9 cellular contexts compared by ENCODE assay signal in the genomic region with DNA sequence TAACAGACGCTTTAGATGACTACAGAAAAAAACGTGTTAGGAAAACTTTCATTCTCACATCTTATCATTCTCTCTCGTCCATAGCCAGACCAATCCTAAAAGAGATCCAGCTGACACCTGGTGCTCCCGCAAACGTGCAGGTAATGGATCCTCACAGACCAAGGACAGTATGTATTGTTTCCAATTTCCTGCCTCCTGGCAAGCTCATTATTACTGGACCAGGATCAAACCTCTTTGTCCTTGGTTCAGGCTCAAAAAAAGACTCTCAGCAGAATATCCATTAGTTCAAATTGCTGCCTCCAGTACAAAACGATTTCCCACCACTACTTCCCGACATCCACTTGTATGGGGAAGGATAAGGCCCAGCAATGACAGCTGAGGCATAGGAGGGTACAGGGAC.
DNase-seq lines count a peak whose midpoint lies in the region; ATAC-seq and TF ChIP-seq lines count a peak whose summit lies in the region.
"Had no signal": no experiment of that assay in that cellular context is flagged by ENCODE, and none has a peak within 500 bp of the region (broad histone marks: within the 10 kb centered on the region; RNA-seq: fewer than 3 reads in every experiment).

No MANE protein-coding gene starts in this region.

- H4K20me1 ChIP-seq in IMR-90 (ENCODE audit: insufficient read depth, low read length) (no peaks in the 10 kb centered on the region), OCI-LY1 (ENCODE audit: insufficient read depth, low read length) (no peaks in the 10 kb centered on the region)

- DNase-seq in IMR-90 (no peak), esophagus squamous epithelium (lab: John Stamatoyannopoulos, UW) (no peak), retina (peak; percentile 60), erythroblast (lab: John Stamatoyannopoulos, UW) (no peak)
- no peak for DNase-seq in stimulated activated CD4-positive, alpha-beta T cell treated with anti-CD3 and anti-CD28 coated beads, Interleukin-2, amount 100 ng/mL, for 24 hours
- DNase-seq in activated CD4-positive, CD25-positive, alpha-beta regulatory T cell treated with anti-CD3 and anti-CD28 coated beads, Interleukin-2, amount 50 U/mL, for 72 hours = no peak
- DNase-seq: OCI-M1 had no signal

- H3K56ac ChIP-seq in IMR-90 (ENCODE audit: extremely low read depth, insufficient read depth, low read length) = no peak overlapping the region

- H3K79me2 ChIP-seq in OCI-LY1 (ENCODE audit: insufficient read depth, low read length) = peaks cover 40% of the 10 kb centered on the region

- TF ChIP-seq RAD21 in IMR-90 (IDR thresholded peaks at IDR 0.05; ENCODE audit: low read length) = no peak

- peak overlapping the region; percentile 27; the same call in 1 of the 2 replicates for H2BK20ac ChIP-seq in IMR-90 (ENCODE audit: low read depth, low read length)

- H4K91ac ChIP-seq in IMR-90 (ENCODE audit: insufficient read depth, low read depth, low read length) = peak overlapping the region; percentile 1; the same call in 1 of the 2 replicates

- H3K4me3 ChIP-seq in IMR-90 (ENCODE audit: insufficient read depth, low read depth, low read length) = no peak overlapping the region
- peak overlapping the region; percentile 48 for H3K4me3 ChIP-seq in OCI-LY1 (ENCODE audit: low read depth, low read length, poor library complexity, severe bottlenecking)
- H3K4me3 ChIP-seq in esophagus squamous epithelium = no peak overlapping the region

- peaks cover 19% of the 10 kb centered on the region; the same call in 1 of the 2 replicates for H3F3A ChIP-seq in OCI-LY1 (ENCODE audit: insufficient read depth, low read length)

- CTCF ChIA-PET in IMR-90 (lab: Yijun Ruan, JAX) = interaction anchor here (1.1 to 1.3 kb wide), 2 partner anchors 17 to 67 kb away, joined by 3 to 4 read pairs; no protein-coding TSS in a partner anchor

- 30% methylated on average over 2 of the region's 7 CpGs; no CpG with 5 or more reads in 1 of the 2 experiments for WGBS in IMR-90 (ENCODE audit: extremely low coverage in 2 of 2, insufficient read length in 1 of 2), 2 experiments
- 48 to 61% methylated on average over 7 of the region's 7 CpGs for WGBS in esophagus squamous epithelium, 2 donors

- no peak overlapping the region for H3K23ac ChIP-seq in IMR-90 (ENCODE audit: low read depth, low read length)

- H3K9me1 ChIP-seq in IMR-90 (ENCODE audit: insufficient read depth, low read length) = peaks cover 21% of the 10 kb centered on the region

- TF ChIP-seq CTCF in IMR-90 (conservative IDR thresholded peaks at IDR 0.05; ENCODE audit: low read depth, low read length) = no peak
- no peak for TF ChIP-seq CTCF in OCI-LY1 (IDR thresholded peaks at IDR 0.05; ENCODE audit: low read length)
- no peak for TF ChIP-seq CTCF in esophagus squamous epithelium (IDR thresholded peaks at IDR 0.05)

- H3K79me1 ChIP-seq in IMR-90 (ENCODE audit: low read depth in 1 of 2, low read length in 2 of 2) = peaks cover 5 to 25% of the 10 kb centered on the region in 2 experiments; a peak in 2 of 4 replicates

- POLR2A ChIA-PET in IMR-90 (lab: Charles Lee; ENCODE audit: unreplicated experiment) = no interaction called here

- 0 out of 2 replicates have a peak overlapping the region, but pooled peaks have one; percentile 22 for H3K14ac ChIP-seq in IMR-90 (replicated peaks; ENCODE audit: low read depth, low read length)

- ATAC-seq in IMR-90 (ENCODE audit: low read depth) (no peak), GM21825 (IDR thresholded peaks at IDR 0.05; ENCODE audit: unreplicated experiment) (no peak)

- 0 out of 2 replicates have a peak overlapping the region, but pooled peaks have one; percentile 12 for H3K18ac ChIP-seq in IMR-90 (ENCODE audit: low read depth, low read length)

- H2AFZ ChIP-seq in IMR-90 (replicated peaks; ENCODE audit: low read length, poor library complexity) = no peak overlapping the region
- no peak overlapping the region for H2AFZ ChIP-seq in OCI-LY1 (ENCODE audit: low read length)

- H3K9me2 ChIP-seq in OCI-LY1 (ENCODE audit: low read depth, low read length) = no peaks in the 10 kb centered on the region

- H3K36me3 ChIP-seq in IMR-90 (ENCODE audit: control insufficient read depth, insufficient read depth, low read length) (no peaks in the 10 kb centered on the region), OCI-LY1 (ENCODE audit: insufficient read depth, low read length) (peaks cover 24% of the 10 kb centered on the region), esophagus squamous epithelium (peaks cover 0 to 26% (median 0%) of the 10 kb centered on the region in 3 donors)

- H3K9me3 ChIP-seq in IMR-90 (ENCODE audit: control insufficient read depth, insufficient read depth, low read length) (no peaks in the 10 kb centered on the region), OCI-LY1 (ENCODE audit: low read length) (no peaks in the 10 kb centered on the region), esophagus squamous epithelium (no peaks in the 10 kb centered on the region)

- H3K27me3 ChIP-seq in IMR-90 (ENCODE audit: control insufficient read depth, insufficient read depth, low read length) (no peaks in the 10 kb centered on the region), OCI-LY1 (ENCODE audit: insufficient read depth, low read length) (no peaks in the 10 kb centered on the region), esophagus squamous epithelium (no peaks in the 10 kb centered on the region)

- dilution Hi-C loops in IMR-90 (cut with HindIII; ENCODE audit: low sequenced_read_pairs, unreplicated experiment) = no loop called here

- BruUV-seq in IMR-90 (replicated peaks; lab: Mats Ljungman, UMichigan) = no TSS peak

- H2AK9ac ChIP-seq in IMR-90 (replicated peaks; ENCODE audit: low read depth, low read length, poor library complexity) = no peak overlapping the region

- H3K9ac ChIP-seq in IMR-90 (ENCODE audit: low read depth, low read length) = no peak overlapping the region
- peak overlapping the region; percentile 70 for H3K9ac ChIP-seq in OCI-LY1 (ENCODE audit: low read length)

- H4K8ac ChIP-seq in IMR-90 (ENCODE audit: low read depth in 2 of 2, low read length in 2 of 2) = peak overlapping the region in 1 of 2 experiments; percentile 17; a peak in 1 of 4 replicates

- intact Hi-C loops in IMR-90 (cut with micrococcal nuclease) = no loop called here
- intact Hi-C loops in esophagus squamous epithelium (cut with DNase I) = no loop called here

- no peak overlapping the region for H4K5ac ChIP-seq in IMR-90 (ENCODE audit: low read depth, low read length)

- H3K4me1 ChIP-seq in IMR-90 (ENCODE audit: control insufficient read depth, insufficient read depth, low read length) (peaks cover 6% of the 10 kb centered on the region), OCI-LY1 (ENCODE audit: insufficient read depth, low read length, severe bottlenecking) (peaks cover 80% of the 10 kb centered on the region), esophagus squamous epithelium (peaks cover 6 to 46% (median 17%) of the 10 kb centered on the region in 3 donors)

- no peak overlapping the region; the same call in 1 of the 2 replicates for H2AK5ac ChIP-seq in IMR-90 (ENCODE audit: low read depth, low read length)

- H3K4me2 ChIP-seq in IMR-90 (ENCODE audit: low read depth, low read length) (no peak overlapping the region), OCI-LY1 (ENCODE audit: low read length) (peak overlapping the region; percentile 82)

- H3K27ac ChIP-seq in IMR-90 (ENCODE audit: insufficient read depth, low read length) = no peak overlapping the region
- H3K27ac ChIP-seq in OCI-LY1 (ENCODE audit: low read depth, low read length, poor library complexity, severe bottlenecking) = peak overlapping the region; percentile 99
- H3K27ac ChIP-seq in esophagus squamous epithelium = peak overlapping the region in 3 of 4 donors; percentile 27 to 61 (median 49)

- H2BK15ac ChIP-seq in IMR-90 (ENCODE audit: low read depth, low read length) = no peak overlapping the region

- in situ Hi-C loops in IMR-90 (cut with MboI; ENCODE audit: low sequenced_read_pairs) = no loop called here

- no peak overlapping the region for H2BK5ac ChIP-seq in IMR-90 (ENCODE audit: low read depth, low read length, poor library complexity, severe bottlenecking)

- TF ChIP-seq POLR2A in IMR-90 (IDR thresholded peaks at IDR 0.05; ENCODE audit: low read depth, low read length) (no peak), esophagus squamous epithelium (IDR thresholded peaks at IDR 0.05) (no peak), erythroblast (IDR thresholded peaks at IDR 0.05; ENCODE audit: low read length) (no peak)

- H2BK120ac ChIP-seq in IMR-90 (ENCODE audit: low read depth, low read length) = 0 out of 2 replicates have a peak overlapping the region, but pooled peaks have one; percentile 8

- H3K4ac ChIP-seq in IMR-90 (ENCODE audit: low read depth, low read length) = peak overlapping the region; percentile 52; the same call in 1 of the 2 replicates

TF ChIP-seq in IMR-90, 13 proteins besides CTCF, POLR2A, EP300 and RAD21:
- no peak for TF ChIP-seq MXI1 (IDR thresholded peaks at IDR 0.05; ENCODE audit: borderline replicate concordance, low read depth, low read length)
- no peak for TF ChIP-seq BHLHE40 (IDR thresholded peaks at IDR 0.05; ENCODE audit: low read depth, low read length)
- TF ChIP-seq, protein P1, sequence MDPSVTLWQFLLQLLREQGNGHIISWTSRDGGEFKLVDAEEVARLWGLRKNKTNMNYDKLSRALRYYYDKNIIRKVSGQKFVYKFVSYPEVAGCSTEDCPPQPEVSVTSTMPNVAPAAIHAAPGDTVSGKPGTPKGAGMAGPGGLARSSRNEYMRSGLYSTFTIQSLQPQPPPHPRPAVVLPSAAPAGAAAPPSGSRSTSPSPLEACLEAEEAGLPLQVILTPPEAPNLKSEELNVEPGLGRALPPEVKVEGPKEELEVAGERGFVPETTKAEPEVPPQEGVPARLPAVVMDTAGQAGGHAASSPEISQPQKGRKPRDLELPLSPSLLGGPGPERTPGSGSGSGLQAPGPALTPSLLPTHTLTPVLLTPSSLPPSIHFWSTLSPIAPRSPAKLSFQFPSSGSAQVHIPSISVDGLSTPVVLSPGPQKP (IDR thresholded peaks at IDR 0.05; ENCODE audit: borderline replicate concordance, low read depth, low read length) = no peak
- TF ChIP-seq NFE2L2 (IDR thresholded peaks at IDR 0.05; ENCODE audit: low read depth, low read length) = no peak
- TF ChIP-seq, protein P2, sequence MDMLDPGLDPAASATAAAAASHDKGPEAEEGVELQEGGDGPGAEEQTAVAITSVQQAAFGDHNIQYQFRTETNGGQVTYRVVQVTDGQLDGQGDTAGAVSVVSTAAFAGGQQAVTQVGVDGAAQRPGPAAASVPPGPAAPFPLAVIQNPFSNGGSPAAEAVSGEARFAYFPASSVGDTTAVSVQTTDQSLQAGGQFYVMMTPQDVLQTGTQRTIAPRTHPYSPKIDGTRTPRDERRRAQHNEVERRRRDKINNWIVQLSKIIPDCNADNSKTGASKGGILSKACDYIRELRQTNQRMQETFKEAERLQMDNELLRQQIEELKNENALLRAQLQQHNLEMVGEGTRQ (IDR thresholded peaks at IDR 0.05; ENCODE audit: low read depth, low read length) = no peak
- TF ChIP-seq MAZ (IDR thresholded peaks at IDR 0.05; ENCODE audit: borderline replicate concordance, low read depth, low read length) = no peak
- no peak for TF ChIP-seq RFX5 (IDR thresholded peaks at IDR 0.05; ENCODE audit: low read depth, low read length)
- TF ChIP-seq RCOR1 (IDR thresholded peaks at IDR 0.05; ENCODE audit: insufficient replicate concordance, low read length) = no peak
